In the genomic region with DNA sequence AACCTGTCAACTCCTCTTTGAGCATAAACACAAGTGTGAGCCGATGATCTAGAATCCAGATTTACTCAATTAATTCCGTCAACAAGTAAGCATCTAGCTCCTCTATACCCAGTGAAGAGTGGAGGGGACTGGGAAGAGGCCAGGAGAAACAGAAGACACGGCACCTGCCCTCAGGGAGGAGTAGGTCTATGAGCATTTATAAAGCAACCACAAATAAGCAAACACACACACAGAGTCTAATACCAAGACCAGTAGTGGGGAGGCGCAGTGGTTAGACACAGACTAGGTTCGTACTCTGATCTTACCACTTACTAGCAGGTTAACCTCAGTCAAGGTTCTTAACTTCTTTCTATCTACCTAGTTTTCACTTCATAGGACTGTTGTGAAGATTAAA, we compare ENCODE assay signal across 16 cellular contexts. TPM values are rescaled to one million over a fixed set of nuclear protein-coding genes. Genes with fewer than 3 reads are reported as not detected.
DNase-seq lines count a peak whose midpoint lies in the region; ATAC-seq and TF ChIP-seq lines count a peak whose summit lies in the region.
"Had no signal": no experiment of that assay in that cellular context is flagged by ENCODE, and none has a peak within 500 bp of the region (broad histone marks: within the 10 kb centered on the region; RNA-seq: fewer than 3 reads in every experiment).

No MANE protein-coding gene starts in this region.

- no peak for TF ChIP-seq CTCF in IMR-90 (conservative IDR thresholded peaks at IDR 0.05; ENCODE audit: low read depth, low read length)
- TF ChIP-seq CTCF in endodermal cell (conservative IDR thresholded peaks at IDR 0.05), result no peak
- no peak for TF ChIP-seq CTCF in gastrocnemius medialis (IDR thresholded peaks at IDR 0.05 in 4 of 5, conservative IDR thresholded peaks at IDR 0.05 in 1 of 5)

- H3K4me3 Mint-ChIP-seq in activated CD4-positive, alpha-beta T cell treated with anti-CD3 and anti-CD28 coated beads for 36 hours, result no peak overlapping the region
- H3K4me3 Mint-ChIP-seq in endodermal cell, result no peak overlapping the region
- H3K4me3 Mint-ChIP-seq: CD14-positive monocyte had no signal

- TF ChIP-seq RAD21 in IMR-90 (IDR thresholded peaks at IDR 0.05; ENCODE audit: low read length), result no peak

- H3K27me3 Mint-ChIP-seq in activated CD4-positive, alpha-beta T cell treated with anti-CD3 and anti-CD28 coated beads for 36 hours, result no peaks in the 10 kb centered on the region
- no peaks in the 10 kb centered on the region for H3K27me3 Mint-ChIP-seq in endodermal cell (ENCODE audit: insufficient read depth)

- intact Hi-C loops in activated CD4-positive, alpha-beta T cell treated with anti-CD3 and anti-CD28 coated beads for 36 hours (cut with DNase I, micrococcal nuclease), result loop anchor here (1.0 to 10.0 kb wide), 6 partner anchors 7 to 532 kb away; a partner anchor contains a TSS
- intact Hi-C loops in IMR-90 (cut with micrococcal nuclease) (no loop called here), gastrocnemius medialis (cut with DNase I; ENCODE audit: low total_unique reads) (no loop called here)

- no peak overlapping the region; the same call in 1 of the 2 replicates for H3K18ac ChIP-seq in IMR-90 (ENCODE audit: low read depth, low read length)

- H3K9me3 ChIP-seq in IMR-90 (ENCODE audit: control insufficient read depth, insufficient read depth, low read length) (no peaks in the 10 kb centered on the region), endodermal cell (ENCODE audit: control insufficient read depth, low read length) (peaks cover 5% of the 10 kb centered on the region), gastrocnemius medialis (no peaks in the 10 kb centered on the region)
- H3K9me3 ChIP-seq: gastroesophageal sphincter had no signal

- peak overlapping the region; percentile 93 for H2AK5ac ChIP-seq in IMR-90 (ENCODE audit: low read depth, low read length)

- H3K23ac ChIP-seq in IMR-90 (ENCODE audit: low read depth, low read length), result peak overlapping the region; percentile 66; the same call in 1 of the 2 replicates

- peak overlapping the region; percentile 33; the same call in 1 of the 2 replicates for H4K91ac ChIP-seq in IMR-90 (ENCODE audit: insufficient read depth, low read depth, low read length)

- H3K79me1 ChIP-seq in IMR-90 (ENCODE audit: low read depth in 1 of 2, low read length in 2 of 2), result peaks cover 15 to 34% of the 10 kb centered on the region in 2 experiments

- CTCF ChIA-PET in activated CD4-positive, alpha-beta T cell treated with anti-CD3 and anti-CD28 coated beads for 36 hours (lab: Charles Lee), result interaction anchor here (0.6 to 1.1 kb wide), 3 partner anchors 218 to 329 kb away, joined by 3 to 4 read pairs (median 3); no protein-coding TSS in a partner anchor
- CTCF ChIA-PET in IMR-90 (lab: Yijun Ruan, JAX), result no interaction called here

- H3K36me3 ChIP-seq in IMR-90 (ENCODE audit: control insufficient read depth, insufficient read depth, low read length) (0 out of 2 replicates have a peak, but pooled peaks cover 2% of the 10 kb centered on the region), endodermal cell (ENCODE audit: control insufficient read depth, insufficient read depth, low read length) (no peaks in the 10 kb centered on the region), gastrocnemius medialis (no peaks in the 10 kb centered on the region)
- H3K36me3 ChIP-seq: gastroesophageal sphincter had no signal

- H3K27me3 ChIP-seq in IMR-90 (ENCODE audit: control insufficient read depth, insufficient read depth, low read length) (no peaks in the 10 kb centered on the region), endodermal cell (ENCODE audit: control insufficient read depth, insufficient read depth, low read length, poor library complexity, severe bottlenecking) (no peaks in the 10 kb centered on the region), gastrocnemius medialis (no peaks in the 10 kb centered on the region)
- H3K27me3 ChIP-seq: gastroesophageal sphincter had no signal

- H2AFZ ChIP-seq in IMR-90 (replicated peaks; ENCODE audit: low read length, poor library complexity), result no peak overlapping the region

- no peaks in the 10 kb centered on the region for H3K9me3 Mint-ChIP-seq in activated CD4-positive, alpha-beta T cell treated with anti-CD3 and anti-CD28 coated beads for 36 hours (ENCODE audit: low read depth)
- H3K9me3 Mint-ChIP-seq in endodermal cell, result peaks cover 2% of the 10 kb centered on the region
- H3K9me3 Mint-ChIP-seq: CD14-positive monocyte had no signal

- TF ChIP-seq POLR2A in IMR-90 (IDR thresholded peaks at IDR 0.05; ENCODE audit: low read depth, low read length), result no peak
- TF ChIP-seq POLR2A in gastrocnemius medialis (IDR thresholded peaks at IDR 0.05), result no peak

- dilution Hi-C loops in IMR-90 (cut with HindIII; ENCODE audit: low sequenced_read_pairs, unreplicated experiment), result no loop called here

- H3K4me1 Mint-ChIP-seq in activated CD4-positive, alpha-beta T cell treated with anti-CD3 and anti-CD28 coated beads for 36 hours, result peaks cover 78% of the 10 kb centered on the region
- H3K4me1 Mint-ChIP-seq in endodermal cell, result peaks cover 43% of the 10 kb centered on the region

- peak overlapping the region; percentile 65 for H3K27ac Mint-ChIP-seq in activated CD4-positive, alpha-beta T cell treated with anti-CD3 and anti-CD28 coated beads for 36 hours
- peak overlapping the region; percentile 30 for H3K27ac Mint-ChIP-seq in endodermal cell

- H2BK120ac ChIP-seq in IMR-90 (ENCODE audit: low read depth, low read length), result peak overlapping the region; percentile 16

- peak overlapping the region; percentile 28; the same call in 1 of the 2 replicates for H3K14ac ChIP-seq in IMR-90 (replicated peaks; ENCODE audit: low read depth, low read length)

- H3K27ac ChIP-seq in IMR-90 (ENCODE audit: insufficient read depth, low read length) (no peak overlapping the region), endodermal cell (ENCODE audit: low read depth, low read length) (no peak overlapping the region), gastrocnemius medialis (peak overlapping the region in 3 of 4 donors; percentile 26 to 53 (median 37)), caudate nucleus (ENCODE audit: low read depth, low read length) (no peak overlapping the region)

- no peak overlapping the region for H3K56ac ChIP-seq in IMR-90 (ENCODE audit: extremely low read depth, insufficient read depth, low read length)

- POLR2A ChIA-PET in activated CD4-positive, alpha-beta T cell treated with anti-CD3 and anti-CD28 coated beads for 36 hours (lab: Charles Lee), result no interaction called here
- POLR2A ChIA-PET in IMR-90 (lab: Charles Lee; ENCODE audit: unreplicated experiment), result no interaction called here

- BruUV-seq in IMR-90 (replicated peaks; lab: Mats Ljungman, UMichigan), result no TSS peak

- H4K8ac ChIP-seq in IMR-90 (ENCODE audit: low read depth in 2 of 2, low read length in 2 of 2), result peak overlapping the region in 1 of 2 experiments; percentile 33; a peak in 1 of 4 replicates

- in situ Hi-C loops in IMR-90 (cut with MboI; ENCODE audit: low sequenced_read_pairs) (loop anchor here (10.0 kb wide), 1 partner anchor 192 kb away; no protein-coding TSS in a partner anchor), gastrocnemius medialis (cut with MboI; ENCODE audit: low sequenced_read_pairs in 4 of 4) (loop anchor here in 3 of 4 donors (10.0 to 25.0 kb wide), 3 partner anchors 248 to 398 kb away; no protein-coding TSS in a partner anchor)

- peaks cover 6% of the 10 kb centered on the region for H3K9me1 ChIP-seq in IMR-90 (ENCODE audit: insufficient read depth, low read length)

- H3K36me3 Mint-ChIP-seq in activated CD4-positive, alpha-beta T cell treated with anti-CD3 and anti-CD28 coated beads for 36 hours (ENCODE audit: low read depth), result peaks cover 16% of the 10 kb centered on the region
- H3K36me3 Mint-ChIP-seq in endodermal cell (ENCODE audit: low read depth), result peaks cover 4% of the 10 kb centered on the region

- no CpG with 5 or more reads among the region's 5 CpGs for WGBS in IMR-90 (ENCODE audit: extremely low coverage in 2 of 2, insufficient read length in 1 of 2), 2 experiments
- WGBS in endodermal cell (ENCODE audit: insufficient coverage in 1 of 2, insufficient read length in 1 of 2), 2 experiments, result 95% methylated on average over 5 of the region's 5 CpGs; no CpG with 5 or more reads in 1 of the 2 experiments

- no peak overlapping the region for H2BK5ac ChIP-seq in IMR-90 (ENCODE audit: low read depth, low read length, poor library complexity, severe bottlenecking)

- H2BK15ac ChIP-seq in IMR-90 (ENCODE audit: low read depth, low read length), result peak overlapping the region; percentile 75; the same call in 1 of the 3 replicates

- no peaks in the 10 kb centered on the region for H4K20me1 ChIP-seq in IMR-90 (ENCODE audit: insufficient read depth, low read length)

- H2BK20ac ChIP-seq in IMR-90 (ENCODE audit: low read depth, low read length), result peak overlapping the region; percentile 22; the same call in 1 of the 2 replicates

- no peak overlapping the region for H3K4me3 ChIP-seq in IMR-90 (ENCODE audit: insufficient read depth, low read depth, low read length)
- H3K4me3 ChIP-seq in endodermal cell (ENCODE audit: low read length), result no peak overlapping the region
- H3K4me3 ChIP-seq in gastrocnemius medialis, result no peak overlapping the region
- H3K4me3 ChIP-seq: gastroesophageal sphincter, GM12878 had no signal

- no peak overlapping the region for H2AK9ac ChIP-seq in IMR-90 (replicated peaks; ENCODE audit: low read depth, low read length, poor library complexity)

- no peak for ATAC-seq in activated CD4-positive, alpha-beta T cell treated with anti-CD3 and anti-CD28 coated beads for 36 hours
- no peak for ATAC-seq in IMR-90 (ENCODE audit: low read depth)
- no peak for ATAC-seq in gastrocnemius medialis
- ATAC-seq: gastroesophageal sphincter, GM12878, Panc1 had no signal

- peak; percentile 47 for DNase-seq in activated CD4-positive, alpha-beta T cell treated with anti-CD3 and anti-CD28 coated beads for 36 hours
- no peak for DNase-seq in activated CD4-positive, alpha-beta T cell treated with anti-CD3 and anti-CD28 coated beads, Interleukin-2, amount 50 U/mL, for 1 hour
- DNase-seq in IMR-90, result no peak
- no peak for DNase-seq in endodermal cell
- DNase-seq in gastrocnemius medialis, result no peak
- no peak for DNase-seq in activated CD8-positive, alpha-beta memory T cell treated with anti-CD3 and anti-CD28 coated beads for 24 hours
- DNase-seq in activated gamma-delta T cell (lab: John Stamatoyannopoulos, UW), result no peak
- no peak for DNase-seq in caudate nucleus (lab: John Stamatoyannopoulos, UW)
- DNase-seq: 8988T, midbrain, NCI-H2029 treated with DMSO at 0.1 percent for 48 hours, NCI-H524 treated with DMSO at 0.1 percent for 48 hours had no signal

- H4K5ac ChIP-seq in IMR-90 (ENCODE audit: low read depth, low read length), result no peak overlapping the region

- H3K9ac ChIP-seq in IMR-90 (ENCODE audit: low read depth, low read length) (no peak overlapping the region), endodermal cell (ENCODE audit: extremely low read depth, low read length, poor library complexity, severe bottlenecking) (no peak overlapping the region)

- H3K4me1 ChIP-seq in IMR-90 (ENCODE audit: control insufficient read depth, insufficient read depth, low read length), result peaks cover 10% of the 10 kb centered on the region
- H3K4me1 ChIP-seq in endodermal cell (ENCODE audit: control insufficient read depth, insufficient read depth, low read length), result no peaks in the 10 kb centered on the region
- peaks cover 15 to 29% of the 10 kb centered on the region in 2 donors for H3K4me1 ChIP-seq in gastrocnemius medialis

- no peak overlapping the region for H3K4me2 ChIP-seq in IMR-90 (ENCODE audit: low read depth, low read length)

- H3K4ac ChIP-seq in IMR-90 (ENCODE audit: low read depth, low read length), result peak overlapping the region; percentile 9

RNA-seq across cellular contexts. Expression of a gene that starts 5.9 kb away (rescaled TPM):
- 10 to 100 TPM; 69.1 to 76.3 TPM for total RNA-seq in activated CD4-positive, alpha-beta T cell treated with anti-CD3 and anti-CD28 coated beads for 36 hours
- 32.5 and 33.7 TPM in 2 replicates for total RNA-seq in IMR-90 (2012; rRNA removed)
- 22.6 and 23.5 TPM in 2 replicates for polyA plus RNA-seq in IMR-90 (2012; rRNA removed)
- 13.7 and 16.8 TPM in 2 replicates for polyA plus RNA-seq in IMR-90 (2012; cell fraction: cytosol; rRNA removed)
- 13.3 and 17.3 TPM in 2 replicates for polyA plus RNA-seq in IMR-90 (2012; cell fraction: nucleus; rRNA removed; ENCODE audit: low replicate concordance)
- 10 to 100 TPM; 61.2 to 84.1 TPM for total RNA-seq in endodermal cell
- polyA plus RNA-seq in endodermal cell (2013, experiment 1 of 2), result 44.3 TPM
- polyA plus RNA-seq in endodermal cell (2013, experiment 2 of 2), result 37.3 TPM
- 100 to 1,000 TPM in 3 of 4 donors, 10 to 100 TPM in 1; 99.6 to 172 (median 103) TPM for total RNA-seq in gastrocnemius medialis

Comparison
In these comparisons a context has a peak if more than half of its experiments do, and no peak if none do; other contexts are left out.
1. H3K27ac ChIP-seq: peak in gastrocnemius medialis (3 of 4); none in IMR-90 (single experiment), endodermal cell (single experiment) and caudate nucleus (single experiment).
2. intact Hi-C loops: an anchor here in activated CD4-positive, alpha-beta T cell treated with anti-CD3 and anti-CD28 coated beads for 36 hours (1.0 to 10.0 kb wide); none called in IMR-90 and gastrocnemius medialis.